In the genomic region with DNA sequence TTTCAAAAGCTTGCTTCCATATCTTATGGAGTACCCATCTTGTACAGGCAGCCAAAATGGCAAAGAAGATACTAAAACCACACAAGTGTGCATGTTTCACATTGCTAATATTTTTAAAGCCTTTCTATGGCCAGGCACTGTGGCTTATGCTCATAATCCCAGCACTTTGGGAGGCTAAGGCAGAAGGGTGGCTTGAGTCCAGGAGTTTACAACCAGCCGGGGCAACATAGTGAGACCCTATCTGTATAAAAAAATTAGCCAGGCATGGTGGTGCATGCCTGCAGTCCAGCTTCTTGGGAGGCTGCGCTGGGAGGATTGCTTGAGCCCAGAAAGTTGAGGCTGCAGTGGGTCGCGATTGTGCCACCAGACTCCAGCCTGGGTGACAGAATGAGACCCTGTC, we compare ENCODE assay signal across 25 cellular contexts.
"Had no signal": no experiment of that assay in that cellular context is flagged by ENCODE, and none has a peak within 500 bp of the region (broad histone marks: within the 10 kb centered on the region; RNA-seq: fewer than 3 reads in every experiment).

No MANE protein-coding gene starts in this region.

- H3K9me3 Mint-ChIP-seq: immature natural killer cell; naive B cell; natural killer cell; nephron progenitor cell; neural progenitor cell; stimulated activated effector memory CD8-positive, alpha-beta T cell treated with anti-CD3 and anti-CD28 coated beads, Interleukin-12 subunit alpha, Interleukin-12 subunit beta, amount 100 ng/mL, for 72 hours; stimulated activated naive CD8-positive, alpha-beta T cell treated with anti-CD3 and anti-CD28 coated beads, Interleukin-15, Interleukin-2, amounts not matched to agents 100 ng/mL and 50 ng/mL, for 24 hours; type B pancreatic cell had no signal

- H3K36me3 Mint-ChIP-seq: natural killer cell had no signal

- H2AFZ ChIP-seq: neural progenitor cell had no signal

- H3K27ac Mint-ChIP-seq: immature natural killer cell; natural killer cell; nephron progenitor cell; neural progenitor cell; stimulated activated effector memory CD8-positive, alpha-beta T cell treated with anti-CD3 and anti-CD28 coated beads, Interleukin-12 subunit alpha, Interleukin-12 subunit beta, amount 100 ng/mL, for 72 hours; stimulated activated naive CD8-positive, alpha-beta T cell treated with anti-CD3 and anti-CD28 coated beads, Interleukin-15, Interleukin-2, amounts not matched to agents 100 ng/mL and 50 ng/mL, for 24 hours; type B pancreatic cell had no signal

- H3K9ac ChIP-seq: neural progenitor cell had no signal

- H3K4me2 ChIP-seq: neural progenitor cell had no signal

- H3K4me3 Mint-ChIP-seq: immature natural killer cell; naive B cell; natural killer cell; nephron progenitor cell; neural progenitor cell; stimulated activated effector memory CD8-positive, alpha-beta T cell treated with anti-CD3 and anti-CD28 coated beads, Interleukin-12 subunit alpha, Interleukin-12 subunit beta, amount 100 ng/mL, for 72 hours; stimulated activated naive CD8-positive, alpha-beta T cell treated with anti-CD3 and anti-CD28 coated beads, Interleukin-15, Interleukin-2, amounts not matched to agents 100 ng/mL and 50 ng/mL, for 24 hours; type B pancreatic cell had no signal

- H3K4me1 Mint-ChIP-seq: immature natural killer cell; natural killer cell; stimulated activated effector memory CD8-positive, alpha-beta T cell treated with anti-CD3 and anti-CD28 coated beads, Interleukin-12 subunit alpha, Interleukin-12 subunit beta, amount 100 ng/mL, for 72 hours had no signal

- DNase-seq: hypothalamus; immature natural killer cell; kidney; lower lobe of right lung; mammary epithelial cell; mesenchymal stem cell; naive B cell; natural killer cell; nephron progenitor cell; occipital lobe; retina; right cardiac atrium; sigmoid colon; small intestine; spleen; stimulated activated CD4-positive, alpha-beta T cell treated with anti-CD3 and anti-CD28 coated beads, Interleukin-4, amount 100 ng/mL, for 24 hours; stimulated activated naive CD4-positive, alpha-beta T cell; uterus had no signal

- H3K27ac ChIP-seq: lower lobe of right lung, neural progenitor cell, neutrophil, prostate gland, sigmoid colon, spleen, tibial nerve, uterus had no signal

- H3K4me1 ChIP-seq: lower lobe of right lung had no signal

- H3K27me3 Mint-ChIP-seq: naive B cell; stimulated activated naive CD8-positive, alpha-beta T cell treated with anti-CD3 and anti-CD28 coated beads, Interleukin-15, Interleukin-2, amounts not matched to agents 100 ng/mL and 50 ng/mL, for 24 hours; type B pancreatic cell had no signal

- H3K27me3 ChIP-seq: neural progenitor cell, neutrophil, sigmoid colon, spleen, tibial nerve, uterus had no signal

- ATAC-seq: lower lobe of right lung; natural killer cell; right cardiac atrium; stimulated activated effector memory CD8-positive, alpha-beta T cell treated with anti-CD3 and anti-CD28 coated beads, Interleukin-12 subunit alpha, Interleukin-12 subunit beta, amount 100 ng/mL, for 72 hours had no signal

- H3K36me3 ChIP-seq: neural progenitor cell, prostate gland, uterus had no signal

- H3K9me3 ChIP-seq: lower lobe of right lung, neutrophil, prostate gland, sigmoid colon, spleen, tibial nerve, uterus had no signal

- H3K4me3 ChIP-seq: lower lobe of right lung, neural progenitor cell, prostate gland, sigmoid colon, spleen, tibial nerve, uterus had no signal
